In the genomic region with DNA sequence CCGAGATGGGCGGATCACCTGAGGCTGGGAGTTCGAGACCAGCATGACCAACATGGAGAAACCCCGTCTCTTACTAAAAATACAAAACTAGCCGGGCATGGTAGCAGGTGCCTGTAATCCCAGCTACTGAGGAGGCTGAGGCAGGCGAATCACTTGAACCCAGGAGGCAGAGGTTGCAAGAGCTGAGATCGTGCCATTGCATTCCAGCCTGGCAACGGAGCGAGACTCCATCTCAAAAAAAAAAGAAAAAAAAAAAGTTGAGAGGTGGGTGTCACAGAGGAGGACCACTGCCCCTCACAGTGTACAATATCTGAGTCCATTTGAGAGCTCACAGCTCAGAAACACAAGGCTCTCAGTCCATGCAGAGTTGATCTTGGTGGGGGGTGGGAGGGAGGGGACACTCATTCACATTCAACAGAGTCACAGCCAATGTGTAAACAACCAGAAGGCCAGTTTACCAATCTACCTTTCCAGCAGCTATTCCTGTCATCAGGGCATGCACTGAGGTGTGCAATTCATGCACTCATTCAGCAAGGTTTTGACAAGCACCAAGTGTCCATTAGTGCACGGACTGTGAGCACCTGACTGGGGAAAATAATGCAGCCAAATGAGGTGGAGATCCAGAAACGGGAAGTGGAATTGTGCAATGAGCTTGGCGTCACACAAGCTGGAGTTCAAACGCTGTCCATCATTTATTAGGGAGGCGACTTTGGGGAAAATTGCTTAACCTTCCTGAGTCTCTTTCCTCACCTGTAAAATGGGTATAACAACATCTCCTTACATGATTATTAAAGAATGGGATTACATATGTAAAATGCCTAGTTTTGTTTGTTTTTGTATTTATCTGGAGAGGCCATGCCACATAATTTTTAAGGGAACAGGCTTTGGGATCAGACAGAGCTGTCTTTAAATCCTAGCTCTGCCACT, we compare ENCODE assay signal across 1 cellular context.
TF ChIP-seq lines count a peak whose summit lies in the region.

No MANE protein-coding gene starts in this region.

TF ChIP-seq in IMR-90, 13 proteins besides CTCF, POLR2A, EP300 and RAD21:
- TF ChIP-seq CEBPB (IDR thresholded peaks at IDR 0.05; ENCODE audit: low read depth, low read length): peak; percentile 85
- TF ChIP-seq, protein P1, sequence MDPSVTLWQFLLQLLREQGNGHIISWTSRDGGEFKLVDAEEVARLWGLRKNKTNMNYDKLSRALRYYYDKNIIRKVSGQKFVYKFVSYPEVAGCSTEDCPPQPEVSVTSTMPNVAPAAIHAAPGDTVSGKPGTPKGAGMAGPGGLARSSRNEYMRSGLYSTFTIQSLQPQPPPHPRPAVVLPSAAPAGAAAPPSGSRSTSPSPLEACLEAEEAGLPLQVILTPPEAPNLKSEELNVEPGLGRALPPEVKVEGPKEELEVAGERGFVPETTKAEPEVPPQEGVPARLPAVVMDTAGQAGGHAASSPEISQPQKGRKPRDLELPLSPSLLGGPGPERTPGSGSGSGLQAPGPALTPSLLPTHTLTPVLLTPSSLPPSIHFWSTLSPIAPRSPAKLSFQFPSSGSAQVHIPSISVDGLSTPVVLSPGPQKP (IDR thresholded peaks at IDR 0.05; ENCODE audit: borderline replicate concordance, low read depth, low read length): no peak
